8 cellular contexts compared by ENCODE assay signal in the genomic region with DNA sequence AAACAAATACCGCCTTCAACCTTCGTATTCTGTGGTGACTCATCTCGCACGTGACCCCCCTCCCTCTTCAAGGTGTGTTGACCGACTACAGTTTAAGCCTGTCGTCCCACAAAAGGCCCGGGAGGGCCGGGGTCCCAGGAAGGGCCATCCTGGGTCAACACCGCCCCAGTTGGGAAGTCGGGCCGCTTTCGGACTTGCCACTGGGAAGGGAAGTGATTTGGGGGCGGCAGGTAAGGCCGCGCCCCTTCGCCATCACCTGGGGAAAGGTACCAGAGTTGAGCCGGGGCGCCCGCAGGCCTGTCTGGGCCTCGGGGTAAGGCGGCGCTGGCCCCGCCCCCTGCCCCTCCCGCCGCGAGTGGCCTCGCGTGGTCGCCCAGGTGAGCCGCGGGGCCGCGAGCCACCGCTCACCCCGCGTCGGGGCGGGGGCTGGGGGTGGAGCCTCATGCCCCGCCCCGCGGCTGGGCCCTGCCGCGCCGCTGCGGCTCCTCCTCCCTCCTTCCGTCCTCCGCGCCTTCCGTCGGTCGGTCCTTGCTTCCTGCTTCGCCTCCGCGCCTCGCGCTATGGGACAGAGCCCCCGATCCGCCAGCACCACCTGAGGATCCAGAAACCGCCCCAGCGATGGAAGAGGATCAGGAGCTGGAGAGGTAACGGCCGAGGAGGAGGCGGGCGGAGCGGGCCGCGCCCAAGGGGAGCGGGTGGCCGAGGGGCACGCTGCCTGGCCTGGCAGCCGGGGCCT. TPM values are rescaled to one million over a fixed set of nuclear protein-coding genes. Genes with fewer than 3 reads are reported as not detected.
DNase-seq lines count a peak whose midpoint lies in the region; ATAC-seq and TF ChIP-seq lines count a peak whose summit lies in the region.

A gene with protein sequence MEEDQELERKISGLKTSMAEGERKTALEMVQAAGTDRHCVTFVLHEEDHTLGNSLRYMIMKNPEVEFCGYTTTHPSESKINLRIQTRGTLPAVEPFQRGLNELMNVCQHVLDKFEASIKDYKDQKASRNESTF (plus strand): TSS at position 527 of the 736 bp plus-strand sequence. CDS start 92 bp downstream, at position 619.

- no peaks in the 10 kb centered on the region for H3K27me3 Mint-ChIP-seq in activated T-helper 17 cell treated with anti-CD3 and anti-CD28 coated beads, Interleukin-2, amount 50 U/mL, for 72 hours
- H3K27me3 Mint-ChIP-seq in naive thymus-derived CD8-positive, alpha-beta T cell: no peaks in the 10 kb centered on the region

- peak within 1 kb of the TSS; percentile 87 for H3K4me3 Mint-ChIP-seq in activated T-helper 17 cell treated with anti-CD3 and anti-CD28 coated beads, Interleukin-2, amount 50 U/mL, for 72 hours
- peak within 1 kb of the TSS; percentile 83 to 97 (median 94) for H3K4me3 Mint-ChIP-seq in naive thymus-derived CD8-positive, alpha-beta T cell

- H3K36me3 Mint-ChIP-seq in activated T-helper 17 cell treated with anti-CD3 and anti-CD28 coated beads, Interleukin-2, amount 50 U/mL, for 72 hours (ENCODE audit: low read depth): peaks cover 53% of the 10 kb centered on the region
- H3K36me3 Mint-ChIP-seq in naive thymus-derived CD8-positive, alpha-beta T cell: peaks cover 5 to 30% (median 8%) of the 10 kb centered on the region in 3 donors

- no peaks in the 10 kb centered on the region for H3K27me3 ChIP-seq in RWPE2 (ENCODE audit: insufficient read depth, poor library complexity, severe bottlenecking)

- DNase-seq in DMS53 treated with DMSO at 0.1 percent for 48 hours (lab: John Stamatoyannopoulos, UW; ENCODE audit: unreplicated experiment) (peak; percentile 92), RWPE2 (ENCODE audit: low spot score) (peak; percentile 87), fibroblast of mammary gland (ENCODE audit: low read depth) (peak; percentile 63)
- peak; percentile 73 for DNase-seq in Jurkat, Clone E6-1 (ENCODE audit: low read depth, low spot score)
- peak; percentile 81 to 93 (median 84) for DNase-seq in naive thymus-derived CD8-positive, alpha-beta T cell
- DNase-seq in stimulated activated naive CD4-positive, alpha-beta T cell (lab: John Stamatoyannopoulos, UW): peak; percentile 73 to 89 (median 83)

- POLR2A ChIA-PET in naive thymus-derived CD8-positive, alpha-beta T cell (lab: Charles Lee): interaction anchor here (1.0 to 4.1 kb wide), 16 partner anchors 9 to 518 kb away, joined by 3 to 106 read pairs (median 4); a partner anchor contains a TSS

- H3K9me3 ChIP-seq in RWPE2 (ENCODE audit: severe bottlenecking): no peaks in the 10 kb centered on the region

- H3K4me1 Mint-ChIP-seq in activated T-helper 17 cell treated with anti-CD3 and anti-CD28 coated beads, Interleukin-2, amount 50 U/mL, for 72 hours: peaks cover 49% of the 10 kb centered on the region
- H3K4me1 Mint-ChIP-seq in naive thymus-derived CD8-positive, alpha-beta T cell: peaks cover 32 to 76% (median 70%) of the 10 kb centered on the region in 4 donors

- H3K27ac Mint-ChIP-seq in activated T-helper 17 cell treated with anti-CD3 and anti-CD28 coated beads, Interleukin-2, amount 50 U/mL, for 72 hours: peak within 1 kb of the TSS; percentile 87
- peak within 1 kb of the TSS; percentile 88 to 99 (median 98) for H3K27ac Mint-ChIP-seq in naive thymus-derived CD8-positive, alpha-beta T cell

- peak within 1 kb of the TSS; percentile 90 for H3K27ac ChIP-seq in RWPE2 (ENCODE audit: poor library complexity, severe bottlenecking)

- no peaks in the 10 kb centered on the region for H3K9me3 Mint-ChIP-seq in activated T-helper 17 cell treated with anti-CD3 and anti-CD28 coated beads, Interleukin-2, amount 50 U/mL, for 72 hours
- no peaks in the 10 kb centered on the region for H3K9me3 Mint-ChIP-seq in naive thymus-derived CD8-positive, alpha-beta T cell

- peaks cover 22% of the 10 kb centered on the region for H3K4me1 ChIP-seq in RWPE2 (ENCODE audit: insufficient read depth, poor library complexity, severe bottlenecking)

- peak; percentile 51 for ATAC-seq in GM21576 (IDR thresholded peaks at IDR 0.05; ENCODE audit: unreplicated experiment)
- peak; percentile 54 for ATAC-seq in RWPE2 (ENCODE audit: low read depth)
- peak; percentile 73 for ATAC-seq in activated T-helper 17 cell treated with anti-CD3 and anti-CD28 coated beads, Interleukin-2, amount 50 U/mL, for 72 hours (replicated peaks)
- peak; percentile 66 to 67 for ATAC-seq in naive thymus-derived CD8-positive, alpha-beta T cell

- peak within 1 kb of the TSS; percentile 67 for H3K4me3 ChIP-seq in Jurkat, Clone E6-1 (ENCODE audit: low read length)
- H3K4me3 ChIP-seq in RWPE2 (ENCODE audit: severe bottlenecking) (peak within 1 kb of the TSS; percentile 66), fibroblast of mammary gland (ENCODE audit: control insufficient read depth, low read depth, low read length) (peak within 1 kb of the TSS; percentile 74)

- TF ChIP-seq CTCF in RWPE2 (IDR thresholded peaks at IDR 0.05; ENCODE audit: poor library complexity, severe bottlenecking) (no peak), fibroblast of mammary gland (conservative IDR thresholded peaks at IDR 0.05; ENCODE audit: control insufficient read depth, insufficient read depth, low read depth, low read length) (no peak)

- H3K36me3 ChIP-seq in RWPE2 (ENCODE audit: low read depth): peaks cover 38% of the 10 kb centered on the region

RNA-seq across cellular contexts. Expression of the gene that starts here (rescaled TPM):
- 169 TPM for polyA plus RNA-seq in Jurkat, Clone E6-1 (2012; ENCODE audit: insufficient read depth, insufficient read length)
- total RNA-seq in activated T-helper 17 cell treated with anti-CD3 and anti-CD28 coated beads, Interleukin-2, amount 50 U/mL, for 72 hours: 100 to 1,000 TPM; 128 to 138 TPM
- 100 to 1,000 TPM; 160 to 165 TPM for total RNA-seq in naive thymus-derived CD8-positive, alpha-beta T cell
- 100 to 1,000 TPM; 115 to 136 (median 126) TPM for polyA plus RNA-seq in naive thymus-derived CD8-positive, alpha-beta T cell

Comparison
In these comparisons a context has a peak if more than half of its experiments do, and no peak if none do; other contexts are left out.
1. Peak in every context shown above with its lines: DNase-seq, ATAC-seq, H3K4me3 ChIP-seq and H3K27ac ChIP-seq.